16 cellular contexts compared by ENCODE assay signal in the genomic region with DNA sequence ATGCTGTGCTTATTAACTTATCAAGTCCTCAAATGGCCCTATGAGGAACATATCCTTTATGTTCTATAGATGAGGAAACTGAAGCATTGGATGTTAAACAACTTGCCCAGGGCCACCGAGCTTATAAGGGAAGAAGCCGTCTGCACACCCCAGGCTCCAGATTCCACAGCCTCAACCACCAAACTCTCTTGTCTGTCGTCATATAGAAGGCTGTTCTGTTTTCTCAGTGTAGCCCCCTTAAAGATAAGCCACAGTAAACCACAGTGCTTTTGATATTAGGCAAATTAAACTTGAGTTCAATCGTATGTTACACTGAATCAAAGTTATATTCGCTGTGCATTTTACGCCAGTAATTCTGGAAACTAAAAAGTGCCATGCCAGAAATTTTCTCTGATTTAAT.
DNase-seq lines count a peak whose midpoint lies in the region; ATAC-seq, FAIRE-seq and TF ChIP-seq lines count a peak whose summit lies in the region.
"Had no signal": no experiment of that assay in that cellular context is flagged by ENCODE, and none has a peak within 500 bp of the region (broad histone marks: within the 10 kb centered on the region; RNA-seq: fewer than 3 reads in every experiment).

No MANE protein-coding gene starts in this region.

- H3K4me1 ChIP-seq in A549 (peaks cover 61% of the 10 kb centered on the region), GM23338 (ENCODE audit: insufficient read depth) (peaks cover 23% of the 10 kb centered on the region), neural progenitor cell (peaks cover 14% of the 10 kb centered on the region)

- H3K9me2 ChIP-seq in GM23338 (ENCODE audit: insufficient read depth) = no peaks in the 10 kb centered on the region

- H3K27me3 ChIP-seq in GM23338 (ENCODE audit: insufficient read depth) = no peaks in the 10 kb centered on the region
- no peaks in the 10 kb centered on the region for H3K27me3 ChIP-seq in neural progenitor cell
- H3K27me3 ChIP-seq: BLaER1 had no signal

- CTCF ChIA-PET in A549 (lab: Yijun Ruan, JAX) = interaction anchor here (3.3 kb wide), 1 partner anchor 399 kb away, joined by 11 read pairs; no protein-coding TSS in a partner anchor

- no peak for TF ChIP-seq RAD21 in A549 (conservative IDR thresholded peaks at IDR 0.05 in 1 of 2, IDR thresholded peaks at IDR 0.05 in 1 of 2)

- H3K79me2 ChIP-seq in GM23338 (replicated peaks; ENCODE audit: insufficient read depth) = no peaks in the 10 kb centered on the region
- no peaks in the 10 kb centered on the region for H3K79me2 ChIP-seq in neural progenitor cell (ENCODE audit: low read depth)

- H3K27ac ChIP-seq in A549 (peak overlapping the region; percentile 71 to 88), GM23338 (ENCODE audit: low read depth) (no peak overlapping the region; the same call in 1 of the 2 replicates), neural progenitor cell (no peak overlapping the region)
- H3K27ac ChIP-seq: BLaER1, KMS-11 had no signal

- TF ChIP-seq EP300 in A549 (IDR thresholded peaks at IDR 0.05) = no peak

- no peak overlapping the region for H2AFZ ChIP-seq in GM23338
- H2AFZ ChIP-seq in neural progenitor cell (replicated peaks) = peak overlapping the region; percentile 17

- POLR2A ChIA-PET in A549 (lab: Yijun Ruan, JAX) = interaction anchor here (1.1 kb wide), 1 partner anchor 117 kb away, joined by 5 read pairs; the partner anchor contains the start of gene PRKCH

- H3K4me1 Mint-ChIP-seq in GM23338 = peaks cover 24% of the 10 kb centered on the region
- peaks cover 96% of the 10 kb centered on the region for H3K4me1 Mint-ChIP-seq in activated naive CD8-positive, alpha-beta T cell treated with anti-CD3 and anti-CD28 coated beads, Interleukin-2, amount 50 U/mL, for 24 hours
- peaks cover 5% of the 10 kb centered on the region for H3K4me1 Mint-ChIP-seq in neural progenitor cell

- H3K9me3 Mint-ChIP-seq in GM23338 = no peaks in the 10 kb centered on the region
- H3K9me3 Mint-ChIP-seq in activated naive CD8-positive, alpha-beta T cell treated with anti-CD3 and anti-CD28 coated beads, Interleukin-2, amount 50 U/mL, for 24 hours = no peaks in the 10 kb centered on the region
- H3K9me3 Mint-ChIP-seq in neural progenitor cell = no peaks in the 10 kb centered on the region
- H3K9me3 Mint-ChIP-seq: neural crest cell had no signal

- H3K36me3 ChIP-seq in GM23338 (ENCODE audit: insufficient read depth) (no peaks in the 10 kb centered on the region), neural progenitor cell (no peaks in the 10 kb centered on the region)

- 0 out of 2 replicates have a peak overlapping the region, but pooled peaks have one; percentile 25 for H3K27ac Mint-ChIP-seq in GM23338
- H3K27ac Mint-ChIP-seq in activated naive CD8-positive, alpha-beta T cell treated with anti-CD3 and anti-CD28 coated beads, Interleukin-2, amount 50 U/mL, for 24 hours = peak overlapping the region; percentile 89
- no peak overlapping the region for H3K27ac Mint-ChIP-seq in neural progenitor cell

- H3K9ac ChIP-seq in neural progenitor cell = no peak overlapping the region
- H3K9ac ChIP-seq: BLaER1, KMS-11 had no signal

- H3K27me3 Mint-ChIP-seq in GM23338 (ENCODE audit: insufficient read depth, low read depth, poor library complexity) (peaks cover 5% of the 10 kb centered on the region), neural progenitor cell (ENCODE audit: insufficient read depth, low read depth) (peaks cover 2% of the 10 kb centered on the region)
- no peaks in the 10 kb centered on the region for H3K27me3 Mint-ChIP-seq in activated naive CD8-positive, alpha-beta T cell treated with anti-CD3 and anti-CD28 coated beads, Interleukin-2, amount 50 U/mL, for 24 hours

- H3K36me3 Mint-ChIP-seq in GM23338 (ENCODE audit: low read depth) = no peaks in the 10 kb centered on the region
- peaks cover 37% of the 10 kb centered on the region for H3K36me3 Mint-ChIP-seq in activated naive CD8-positive, alpha-beta T cell treated with anti-CD3 and anti-CD28 coated beads, Interleukin-2, amount 50 U/mL, for 24 hours (ENCODE audit: low read depth)
- H3K36me3 Mint-ChIP-seq in neural progenitor cell = no peaks in the 10 kb centered on the region

- in situ Hi-C loops in KBM-7 (cut with MboI; ENCODE audit: low pct_unique_long_range_greater_than_20kb, low sequenced_read_pairs) = no loop called here

- H4K20me1 ChIP-seq in GM23338 (replicated peaks; ENCODE audit: insufficient read depth) (no peaks in the 10 kb centered on the region), neural progenitor cell (ENCODE audit: low read depth) (no peaks in the 10 kb centered on the region)

- no peak for TF ChIP-seq CTCF in A549 (IDR thresholded peaks at IDR 0.05)
- no peak for TF ChIP-seq CTCF in GM23338 (conservative IDR thresholded peaks at IDR 0.05; ENCODE audit: low read depth in 2 of 2)
- TF ChIP-seq CTCF in neural progenitor cell (IDR thresholded peaks at IDR 0.05) = no peak

- H3K9me3 ChIP-seq in A549 = no peaks in the 10 kb centered on the region
- H3K9me3 ChIP-seq in neural progenitor cell (ENCODE audit: low read depth) = no peaks in the 10 kb centered on the region
- H3K9me3 ChIP-seq: BLaER1 had no signal

- no peak for TF ChIP-seq POLR2A in A549 (IDR thresholded peaks at IDR 0.05; ENCODE audit: low read length)

- H3F3A ChIP-seq in GM23338 (replicated peaks; ENCODE audit: low read depth) (no peaks in the 10 kb centered on the region), neural progenitor cell (ENCODE audit: low read depth) (no peaks in the 10 kb centered on the region)

- WGBS in A549 (ENCODE audit: missing lambda C conversion rate) = 91% methylated on average over 6 of the region's 6 CpGs

- no peak overlapping the region for H3K4me3 ChIP-seq in A549
- H3K4me3 ChIP-seq in GM23338 = no peak overlapping the region
- no peak overlapping the region for H3K4me3 ChIP-seq in neural progenitor cell
- H3K4me3 ChIP-seq: BLaER1 had no signal

- no peak for FAIRE-seq in A549 (lab: Jason Lieb, UNC)

- ATAC-seq in A549 = no peak
- ATAC-seq in GM23338 = no peak
- peak; percentile 14 for ATAC-seq in activated naive CD8-positive, alpha-beta T cell treated with anti-CD3 and anti-CD28 coated beads, Interleukin-2, amount 50 U/mL, for 24 hours
- no peak for ATAC-seq in left lobe of liver

- H3K4me2 ChIP-seq in A549 (peak overlapping the region; percentile 77), GM23338 (peak overlapping the region; percentile 36), neural progenitor cell (no peak overlapping the region)
- H3K4me2 ChIP-seq: KMS-11 had no signal

- DNase-seq in A549 (ENCODE audit: low read depth in 1 of 2, low spot score in 1 of 2) = no peak
- no peak for DNase-seq in GM23338 (ENCODE audit: low spot score)
- DNase-seq in activated naive CD8-positive, alpha-beta T cell treated with anti-CD3 and anti-CD28 coated beads, Interleukin-2, amount 50 U/mL, for 24 hours = no peak
- no peak for DNase-seq in neural progenitor cell (ENCODE audit: low spot score)
- DNase-seq in DMS79 (lab: John Stamatoyannopoulos, UW) = no peak
- DNase-seq in KBM-7 = no peak
- no peak for DNase-seq in GOT3 (lab: John Stamatoyannopoulos, UW)
- DNase-seq in left lobe of liver (ENCODE audit: low spot score) = no peak
- DNase-seq: amniotic stem cell, dorsolateral prefrontal cortex, GF-D8, kidney glomerular epithelial cell, NCI-H2081 treated with DMSO at 0.1 percent for 48 hours had no signal

- H3K4me3 Mint-ChIP-seq in GM23338 (no peak overlapping the region), neural progenitor cell (no peak overlapping the region)
- H3K4me3 Mint-ChIP-seq in activated naive CD8-positive, alpha-beta T cell treated with anti-CD3 and anti-CD28 coated beads, Interleukin-2, amount 50 U/mL, for 24 hours = peak overlapping the region; percentile 71
- H3K4me3 Mint-ChIP-seq: neural crest cell had no signal

TF ChIP-seq in A549, 52 proteins besides CTCF, POLR2A, EP300 and RAD21 (continues in another document):
- TF ChIP-seq JUN (IDR thresholded peaks at IDR 0.05) (no peak), RCOR1 (IDR thresholded peaks at IDR 0.05; ENCODE audit: low read depth, low read length) (no peak), NPAS2 (CRISPR knock-in tag; IDR thresholded peaks at IDR 0.05; ENCODE audit: borderline replicate concordance) (no peak), ZNF302 (CRISPR knock-in tag; IDR thresholded peaks at IDR 0.05) (no peak), SREBF2 (IDR thresholded peaks at IDR 0.05) (no peak), FOXS1 (CRISPR knock-in tag; IDR thresholded peaks at IDR 0.05) (no peak), USF2 (IDR thresholded peaks at IDR 0.05) (no peak), EHF (CRISPR knock-in tag; IDR thresholded peaks at IDR 0.05) (no peak), MAZ (IDR thresholded peaks at IDR 0.05; ENCODE audit: borderline replicate concordance, low read depth, low read length) (no peak), CBX8 (IDR thresholded peaks at IDR 0.05) (no peak)

TF ChIP-seq in GM23338, 12 proteins besides CTCF, POLR2A, EP300 and RAD21 (continues in another document):
- no peak for TF ChIP-seq CREB1 (CRISPR knock-in tag; IDR thresholded peaks at IDR 0.05; ENCODE audit: low read depth)
- TF ChIP-seq STAT1 (IDR thresholded peaks at IDR 0.05; ENCODE audit: unreplicated experiment) = no peak
- TF ChIP-seq ZNF114 (CRISPR knock-in tag; IDR thresholded peaks at IDR 0.05) = no peak
- no peak for TF ChIP-seq ZNF331 (CRISPR knock-in tag; IDR thresholded peaks at IDR 0.05; ENCODE audit: low read depth)
- TF ChIP-seq NANOG (IDR thresholded peaks at IDR 0.05; ENCODE audit: borderline replicate concordance) = no peak
- no peak for TF ChIP-seq EZH2phosphoT487 (IDR thresholded peaks at IDR 0.05; ENCODE audit: unreplicated experiment)
- TF ChIP-seq JUNB (IDR thresholded peaks at IDR 0.05; ENCODE audit: unreplicated experiment) = no peak
- TF ChIP-seq, protein P1, sequence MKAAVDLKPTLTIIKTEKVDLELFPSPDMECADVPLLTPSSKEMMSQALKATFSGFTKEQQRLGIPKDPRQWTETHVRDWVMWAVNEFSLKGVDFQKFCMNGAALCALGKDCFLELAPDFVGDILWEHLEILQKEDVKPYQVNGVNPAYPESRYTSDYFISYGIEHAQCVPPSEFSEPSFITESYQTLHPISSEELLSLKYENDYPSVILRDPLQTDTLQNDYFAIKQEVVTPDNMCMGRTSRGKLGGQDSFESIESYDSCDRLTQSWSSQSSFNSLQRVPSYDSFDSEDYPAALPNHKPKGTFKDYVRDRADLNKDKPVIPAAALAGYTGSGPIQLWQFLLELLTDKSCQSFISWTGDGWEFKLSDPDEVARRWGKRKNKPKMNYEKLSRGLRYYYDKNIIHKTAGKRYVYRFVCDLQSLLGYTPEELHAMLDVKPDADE (IDR thresholded peaks at IDR 0.05) = no peak

Comparison
In these comparisons a context has a peak if more than half of its experiments do, and no peak if none do; other contexts are left out.
1. H3K27ac ChIP-seq: peak in A549 (2 of 2); none in GM23338 (single experiment) and neural progenitor cell (single experiment).